13 cellular contexts compared by ENCODE assay signal in the genomic region with DNA sequence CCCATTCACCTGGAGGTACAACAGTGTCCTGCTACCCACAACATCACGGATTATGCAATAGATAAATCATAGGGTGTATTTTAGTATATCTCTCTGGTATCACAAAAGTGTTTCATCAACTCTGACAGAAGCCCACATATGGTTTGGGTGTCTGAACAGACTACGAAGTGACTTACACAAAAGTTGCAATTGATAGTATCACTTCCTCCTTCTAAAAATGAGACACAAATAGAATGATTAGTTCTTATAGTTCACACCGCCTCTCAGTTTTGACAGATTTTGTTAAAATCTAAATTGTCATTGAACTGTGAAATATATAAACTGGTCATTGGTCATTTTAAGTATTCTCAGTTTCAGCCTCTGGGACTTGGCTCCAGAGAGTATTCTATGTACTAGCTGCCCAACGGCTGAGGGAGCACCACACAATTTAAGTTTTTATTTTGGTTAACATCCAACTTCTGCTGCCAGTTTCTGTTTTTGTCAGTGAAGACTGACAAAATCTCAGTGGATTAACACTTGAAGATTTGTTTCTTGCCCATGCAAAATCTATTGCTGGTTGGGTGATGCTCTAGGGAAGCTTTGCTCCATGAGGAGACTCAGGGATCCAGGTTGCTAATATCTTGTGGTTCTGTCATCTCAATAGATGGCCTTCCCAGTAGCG.
DNase-seq lines count a peak whose midpoint lies in the region; ATAC-seq, FAIRE-seq and TF ChIP-seq lines count a peak whose summit lies in the region.
"Had no signal": no experiment of that assay in that cellular context is flagged by ENCODE, and none has a peak within 500 bp of the region (broad histone marks: within the 10 kb centered on the region; RNA-seq: fewer than 3 reads in every experiment).

No MANE protein-coding gene starts in this region.

- intact Hi-C loops in aorta (cut with DNase I) (no loop called here), left colon (cut with DNase I, micrococcal nuclease) (no loop called here)

- no peak overlapping the region for H3K4me3 ChIP-seq in aorta (ENCODE audit: low read length in 2 of 2)
- H3K4me3 ChIP-seq: smooth muscle cell had no signal

- H3K9me3 ChIP-seq in aorta (ENCODE audit: control insufficient read depth, low read length): no peaks in the 10 kb centered on the region
- H3K9me3 ChIP-seq: BE2C had no signal

- no peak for TF ChIP-seq POLR2A in GM12891 (IDR thresholded peaks at IDR 0.05; ENCODE audit: low read depth, low read length)

- H3K4me1 ChIP-seq in aorta (ENCODE audit: control insufficient read depth in 1 of 2, insufficient read depth in 2 of 2, low read length in 2 of 2) (no peaks in the 10 kb centered on the region), foreskin keratinocyte (no peaks in the 10 kb centered on the region)
- H3K4me1 ChIP-seq: BE2C had no signal

- peak; percentile 94 for ATAC-seq in GM19468 (IDR thresholded peaks at IDR 0.05; ENCODE audit: extremely low read depth, unreplicated experiment)
- peak; percentile 79 for ATAC-seq in HG03045 (IDR thresholded peaks at IDR 0.05; ENCODE audit: unreplicated experiment)
- ATAC-seq in aorta (ENCODE audit: low FRiP score): no peak
- ATAC-seq in foreskin keratinocyte: no peak
- ATAC-seq in left colon: no peak
- ATAC-seq: activated T-cell treated with anti-CD3 and anti-CD28 coated beads, Interleukin-2, amount 50 U/mL, for 4 hours had no signal

- DNase-seq in GM12891 (ENCODE audit: insufficient read length, low spot score): peak; percentile 1
- peak; percentile 54 to 92 for DNase-seq in NOMO-1 (lab: John Stamatoyannopoulos, UW; ENCODE audit: unreplicated experiment in 2 of 2)
- DNase-seq in aorta: no peak
- DNase-seq in foreskin keratinocyte: no peak
- DNase-seq in left colon: no peak
- no peak for DNase-seq in NCI-H1105 treated with DMSO at 0.1 percent for 48 hours (lab: John Stamatoyannopoulos, UW)
- DNase-seq: activated T-cell treated with anti-CD3 and anti-CD28 coated beads, Interleukin-2, amount 50 U/mL, for 4 hours; BE2C; NCI-H1436 treated with DMSO at 0.1 percent for 48 hours had no signal

- no peak overlapping the region for H3K27ac ChIP-seq in aorta (ENCODE audit: low read depth in 1 of 2, low read length in 2 of 2)
- no peak overlapping the region for H3K27ac ChIP-seq in foreskin keratinocyte

- WGBS in aorta, 2 donors: 66 to 73% methylated on average over 5 of the region's 5 CpGs

- H3K36me3 ChIP-seq in aorta (ENCODE audit: control insufficient read depth in 1 of 2, insufficient read depth in 2 of 2, low read length in 1 of 2): peaks cover 0 to 3% of the 10 kb centered on the region in 2 donors
- H3K36me3 ChIP-seq: BE2C had no signal

- peak; percentile 92 for FAIRE-seq in GM12891 (lab: Jason Lieb, UNC)
- FAIRE-seq: frontal cortex had no signal

- TF ChIP-seq CTCF in foreskin keratinocyte (conservative IDR thresholded peaks at IDR 0.05): no peak

- no peaks in the 10 kb centered on the region for H3K27me3 ChIP-seq in aorta (ENCODE audit: control insufficient read depth in 1 of 2, insufficient read depth in 2 of 2, low read length in 1 of 2)
- H3K27me3 ChIP-seq in foreskin keratinocyte: no peaks in the 10 kb centered on the region
- H3K27me3 ChIP-seq: BE2C had no signal

TF ChIP-seq in GM12891, 5 proteins besides CTCF, POLR2A, EP300 and RAD21:
- TF ChIP-seq POU2F2 (IDR thresholded peaks at IDR 0.05; ENCODE audit: low read depth, low read length): no peak
- no peak for TF ChIP-seq TAF1 (IDR thresholded peaks at IDR 0.05; ENCODE audit: low read depth, low read length)
- peak; percentile 91 for TF ChIP-seq SPI1 (IDR thresholded peaks at IDR 0.05; ENCODE audit: low read depth, low read length)

Comparison
In these comparisons a context has a peak if more than half of its experiments do, and no peak if none do; other contexts are left out.
1. DNase-seq: peak in GM12891 (single experiment) and NOMO-1 (2 of 2); none in aorta (0 of 2), foreskin keratinocyte (0 of 2), left colon (0 of 2) and NCI-H1105 treated with DMSO at 0.1 percent for 48 hours (single experiment).
2. ATAC-seq: peak in GM19468 (single experiment) and HG03045 (single experiment); none in aorta (single experiment), foreskin keratinocyte (single experiment) and left colon (single experiment).